ENCODE assay signal across 9 cellular contexts in the genomic region with DNA sequence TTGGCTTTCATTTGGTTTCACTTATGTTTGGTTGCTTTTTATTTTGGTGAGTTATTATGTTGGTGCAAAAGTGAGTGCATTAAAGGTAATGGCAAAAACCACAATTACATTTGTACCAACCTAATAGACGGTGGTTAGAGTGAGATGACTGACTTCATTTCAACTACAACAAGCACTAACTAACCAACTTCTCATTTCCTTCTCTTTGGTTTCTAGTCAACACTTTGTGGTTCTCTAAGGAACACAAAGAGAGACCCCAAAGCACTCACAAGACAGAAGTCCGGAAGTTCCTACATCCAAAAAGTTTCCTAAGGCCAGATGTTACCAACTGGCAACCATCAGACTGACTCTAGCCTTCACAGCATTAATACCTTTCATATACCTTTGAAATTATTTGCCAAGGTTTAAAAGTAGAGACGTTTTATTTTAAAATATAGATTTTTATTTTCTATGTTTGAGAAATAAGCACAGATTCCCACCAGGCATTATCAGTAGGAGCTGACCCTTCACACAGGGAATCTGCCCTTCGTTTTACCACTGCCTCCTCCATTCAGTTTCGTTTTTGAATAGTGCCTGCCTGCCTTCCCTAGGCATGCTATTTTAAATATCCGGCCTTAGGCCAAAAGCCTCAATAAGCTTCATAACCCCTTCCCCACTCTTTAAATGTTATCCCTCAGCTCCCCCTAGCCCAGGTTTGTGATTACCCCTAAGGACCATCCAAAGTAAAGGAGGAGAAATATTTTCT.
DNase-seq lines count a peak whose midpoint lies in the region; ATAC-seq, FAIRE-seq and TF ChIP-seq lines count a peak whose summit lies in the region.
"Had no signal": no experiment of that assay in that cellular context is flagged by ENCODE, and none has a peak within 500 bp of the region (broad histone marks: within the 10 kb centered on the region; RNA-seq: fewer than 3 reads in every experiment).

No MANE protein-coding gene starts in this region.

- H3K4me3 Mint-ChIP-seq in glutamatergic neuron (ENCODE audit: unreplicated experiment), result no peak overlapping the region

- no peaks in the 10 kb centered on the region for H3K36me3 Mint-ChIP-seq in glutamatergic neuron (ENCODE audit: unreplicated experiment)

- no peaks in the 10 kb centered on the region for H3K9me3 Mint-ChIP-seq in glutamatergic neuron (ENCODE audit: unreplicated experiment)

- H3K27me3 Mint-ChIP-seq in glutamatergic neuron (ENCODE audit: unreplicated experiment), result no peaks in the 10 kb centered on the region

- no peaks in the 10 kb centered on the region for H3K4me1 Mint-ChIP-seq in glutamatergic neuron (ENCODE audit: low read depth, unreplicated experiment)

- ATAC-seq in GM18858 (IDR thresholded peaks at IDR 0.05; ENCODE audit: unreplicated experiment) (peak; percentile 80), GM21737 (IDR thresholded peaks at IDR 0.05; ENCODE audit: unreplicated experiment) (peak; percentile 69), HG03565 (IDR thresholded peaks at IDR 0.05; ENCODE audit: unreplicated experiment) (peak; percentile 73)

- DNase-seq in fibroblast of villous mesenchyme (ENCODE audit: low read depth) (peak; percentile 20), glutamatergic neuron (no peak), hepatic stellate cell (ENCODE audit: low spot score) (no peak), D721Med (ENCODE audit: insufficient read length, low spot score) (no peak), adrenal gland (no peak)

- no peak for TF ChIP-seq CTCF in fibroblast of villous mesenchyme (IDR thresholded peaks at IDR 0.05; ENCODE audit: insufficient read depth, low read depth, low read length)
- no peak for TF ChIP-seq CTCF in glutamatergic neuron (IDR thresholded peaks at IDR 0.05; ENCODE audit: partially characterized antibody, unreplicated experiment)
- no peak for TF ChIP-seq CTCF in D721Med (IDR thresholded peaks at IDR 0.05; ENCODE audit: insufficient read depth, missing control alignments)
- TF ChIP-seq CTCF in adrenal gland (IDR thresholded peaks at IDR 0.05), result no peak

- no peaks in the 10 kb centered on the region for H3K9me3 ChIP-seq in adrenal gland (replicated peaks in 1 of 3)
- H3K9me3 ChIP-seq: suprapubic skin had no signal

- intact Hi-C loops in adrenal gland (cut with DNase I), result no loop called here

- peaks cover 0 to 7% of the 10 kb centered on the region in 2 donors for H3K4me1 ChIP-seq in adrenal gland (replicated peaks in 1 of 2)
- H3K4me1 ChIP-seq: suprapubic skin had no signal

- H3K36me3 ChIP-seq in adrenal gland (replicated peaks in 1 of 2), result no peaks in the 10 kb centered on the region
- H3K36me3 ChIP-seq: suprapubic skin had no signal

- H3K27ac Mint-ChIP-seq in glutamatergic neuron (ENCODE audit: unreplicated experiment), result no peak overlapping the region

- H3K4me3 ChIP-seq in fibroblast of villous mesenchyme (ENCODE audit: low read depth, low read length), result no peak overlapping the region
- no peak overlapping the region for H3K4me3 ChIP-seq in adrenal gland
- H3K4me3 ChIP-seq: suprapubic skin had no signal

- no peak for FAIRE-seq in D721Med (lab: Jason Lieb, UNC)

- no peak for TF ChIP-seq POLR2A in adrenal gland (IDR thresholded peaks at IDR 0.05)

- H3K27me3 ChIP-seq in adrenal gland, result no peaks in the 10 kb centered on the region
- H3K27me3 ChIP-seq: suprapubic skin had no signal

- H3K27ac ChIP-seq in adrenal gland, result no peak overlapping the region
- H3K27ac ChIP-seq: suprapubic skin had no signal

- 53 to 63% (median 57%) methylated on average over 6 of the region's 6 CpGs for WGBS in adrenal gland, 4 donors
